ENCODE assay signal across 23 cellular contexts in genomic region chr14:98018626-98019025, GRCh38.
DNase-seq lines count a peak whose midpoint lies in the region; ATAC-seq lines count a peak whose summit lies in the region.
"Had no signal": no experiment of that assay in that cellular context is flagged by ENCODE, and none has a peak within 500 bp of the region (broad histone marks: within the 10 kb centered on the region; RNA-seq: fewer than 3 reads in every experiment).

No MANE protein-coding gene starts in this region.

- CTCF ChIA-PET in T-cell (lab: Charles Lee), result no interaction called here

- peak; percentile 18 to 79 (median 46) for DNase-seq in stimulated activated naive CD4-positive, alpha-beta T cell (lab: John Stamatoyannopoulos, UW)
- no peak for DNase-seq in stimulated activated naive CD4-positive, alpha-beta T cell treated with Interleukin-2 at 50 U/mL for 16 hours (lab: John Stamatoyannopoulos, UW)
- DNase-seq in T-cell (peak in 29 of 34 experiments; percentile 5 to 69 (median 44)), NCI-H146 treated with DMSO at 0.1 percent for 48 hours (lab: John Stamatoyannopoulos, UW; ENCODE audit: unreplicated experiment) (no peak)
- DNase-seq in activated naive CD8-positive, alpha-beta T cell treated with anti-CD3 and anti-CD28 coated beads, Interleukin-2, amount 10 ng/mL, durations not matched to agents 7 days and 5 days, result no peak
- peak; percentile 37 to 65 for DNase-seq in stimulated activated naive CD8-positive, alpha-beta T cell treated with anti-CD3 and anti-CD28 coated beads, Interleukin-15, amount 100 ng/mL, for 72 hours
- DNase-seq: activated CD8-positive, alpha-beta memory T cell treated with anti-CD3 and anti-CD28 coated beads, Interleukin-2, amount 50 U/mL, for 48 hours; anterior cingulate cortex; dermis blood vessel endothelial cell; KBM-7; left ventricle myocardium superior; NCI-H1417 treated with DMSO at 0.1 percent for 48 hours; NCI-H446 treated with DMSO at 0.1 percent for 48 hours; retina; spleen; transverse colon had no signal

- ATAC-seq in T-cell (replicated peaks in 1 of 4), result peak; percentile 80 to 99 (median 94)
- peak; percentile 93 for ATAC-seq in activated naive CD8-positive, alpha-beta T cell treated with anti-CD3 and anti-CD28 coated beads, Interleukin-2, amount 10 ng/mL, durations not matched to agents 7 days and 5 days (ENCODE audit: low read depth)
- ATAC-seq in stimulated activated naive CD8-positive, alpha-beta T cell treated with anti-CD3 and anti-CD28 coated beads, Interleukin-15, amount 100 ng/mL, for 72 hours, result peak; percentile 99
- no peak for ATAC-seq in GM18861 (IDR thresholded peaks at IDR 0.05; ENCODE audit: unreplicated experiment)
- no peak for ATAC-seq in GM19455 (IDR thresholded peaks at IDR 0.05; ENCODE audit: unreplicated experiment)
- ATAC-seq: left ventricle myocardium superior; natural killer cell treated with Interleukin-12 subunit alpha and Interleukin-12 subunit beta and Interleukin-15 and Interleukin-18, amount 100 ng/mL, for 72 hours; Right ventricle myocardium inferior had no signal

- no peaks in the 10 kb centered on the region for H3K27me3 Mint-ChIP-seq in T-cell
- H3K27me3 Mint-ChIP-seq in activated naive CD8-positive, alpha-beta T cell treated with anti-CD3 and anti-CD28 coated beads, Interleukin-2, amount 10 ng/mL, durations not matched to agents 7 days and 5 days, result no peaks in the 10 kb centered on the region
- H3K27me3 Mint-ChIP-seq in stimulated activated naive CD8-positive, alpha-beta T cell treated with anti-CD3 and anti-CD28 coated beads, Interleukin-15, amount 100 ng/mL, for 72 hours, result no peaks in the 10 kb centered on the region

- H3K27ac Mint-ChIP-seq in T-cell, result peak overlapping the region; percentile 62 to 64
- H3K27ac Mint-ChIP-seq in activated naive CD8-positive, alpha-beta T cell treated with anti-CD3 and anti-CD28 coated beads, Interleukin-2, amount 10 ng/mL, durations not matched to agents 7 days and 5 days, result peak overlapping the region; percentile 73
- peak overlapping the region; percentile 55 to 78 for H3K27ac Mint-ChIP-seq in stimulated activated naive CD8-positive, alpha-beta T cell treated with anti-CD3 and anti-CD28 coated beads, Interleukin-15, amount 100 ng/mL, for 72 hours
- H3K27ac Mint-ChIP-seq: activated T-helper 2 cell treated with anti-CD3 and anti-CD28 coated beads, Interferon-gamma antibody, Interleukin-2, Interleukin-4, amounts not matched to agents 10 μg/mL and 5 μg/mL and 100 μg/mL, durations not matched to agents 14 hours and 24 hours and 36 hours; CD14-positive monocyte; mesothelial cell of epicardium; natural killer cell treated with Interleukin-12 subunit alpha and Interleukin-12 subunit beta and Interleukin-15 and Interleukin-18, amount 100 ng/mL, for 72 hours had no signal

- peaks cover 59 to 73% (median 63%) of the 10 kb centered on the region in 3 donors for H3K4me1 Mint-ChIP-seq in T-cell
- peaks cover 57% of the 10 kb centered on the region for H3K4me1 Mint-ChIP-seq in activated naive CD8-positive, alpha-beta T cell treated with anti-CD3 and anti-CD28 coated beads, Interleukin-2, amount 10 ng/mL, durations not matched to agents 7 days and 5 days
- H3K4me1 Mint-ChIP-seq in stimulated activated naive CD8-positive, alpha-beta T cell treated with anti-CD3 and anti-CD28 coated beads, Interleukin-15, amount 100 ng/mL, for 72 hours, result peaks cover 75% of the 10 kb centered on the region
- H3K4me1 Mint-ChIP-seq: CD14-positive monocyte, mesothelial cell of epicardium had no signal

- H3K4me3 Mint-ChIP-seq in T-cell, result no peak overlapping the region
- H3K4me3 Mint-ChIP-seq in activated naive CD8-positive, alpha-beta T cell treated with anti-CD3 and anti-CD28 coated beads, Interleukin-2, amount 10 ng/mL, durations not matched to agents 7 days and 5 days, result peak overlapping the region; percentile 53
- H3K4me3 Mint-ChIP-seq in stimulated activated naive CD8-positive, alpha-beta T cell treated with anti-CD3 and anti-CD28 coated beads, Interleukin-15, amount 100 ng/mL, for 72 hours, result peak overlapping the region; percentile 2 to 29
- H3K4me3 Mint-ChIP-seq: CD14-positive monocyte; mesothelial cell of epicardium; natural killer cell treated with Interleukin-12 subunit alpha and Interleukin-12 subunit beta and Interleukin-15 and Interleukin-18, amount 100 ng/mL, for 72 hours had no signal

- POLR2A ChIA-PET in T-cell (lab: Charles Lee), result no interaction called here
- POLR2A ChIA-PET in activated naive CD8-positive, alpha-beta T cell treated with anti-CD3 and anti-CD28 coated beads, Interleukin-2, amount 10 ng/mL, durations not matched to agents 7 days and 5 days (lab: Charles Lee), result interaction anchor here (1.3 to 2.1 kb wide), 2 partner anchors 41 to 1254 kb away, joined by 3 to 9 read pairs; no protein-coding TSS in a partner anchor

- no peaks in the 10 kb centered on the region for H3K36me3 Mint-ChIP-seq in T-cell
- peaks cover 6% of the 10 kb centered on the region for H3K36me3 Mint-ChIP-seq in activated naive CD8-positive, alpha-beta T cell treated with anti-CD3 and anti-CD28 coated beads, Interleukin-2, amount 10 ng/mL, durations not matched to agents 7 days and 5 days
- H3K36me3 Mint-ChIP-seq: CD14-positive monocyte; mesothelial cell of epicardium; natural killer cell treated with Interleukin-12 subunit alpha and Interleukin-12 subunit beta and Interleukin-15 and Interleukin-18, amount 100 ng/mL, for 72 hours had no signal

- no peaks in the 10 kb centered on the region for H3K9me3 Mint-ChIP-seq in T-cell
- no peaks in the 10 kb centered on the region for H3K9me3 Mint-ChIP-seq in activated naive CD8-positive, alpha-beta T cell treated with anti-CD3 and anti-CD28 coated beads, Interleukin-2, amount 10 ng/mL, durations not matched to agents 7 days and 5 days
- no peaks in the 10 kb centered on the region for H3K9me3 Mint-ChIP-seq in stimulated activated naive CD8-positive, alpha-beta T cell treated with anti-CD3 and anti-CD28 coated beads, Interleukin-15, amount 100 ng/mL, for 72 hours
- H3K9me3 Mint-ChIP-seq: activated T-helper 2 cell treated with anti-CD3 and anti-CD28 coated beads, Interferon-gamma antibody, Interleukin-2, Interleukin-4, amounts not matched to agents 10 μg/mL and 5 μg/mL and 100 μg/mL, durations not matched to agents 14 hours and 24 hours and 36 hours; mesothelial cell of epicardium; natural killer cell treated with Interleukin-12 subunit alpha and Interleukin-12 subunit beta and Interleukin-15 and Interleukin-18, amount 100 ng/mL, for 72 hours had no signal

Comparison
In these comparisons a context has a peak if more than half of its experiments do, and no peak if none do; other contexts are left out.
1. DNase-seq: peak in stimulated activated naive CD4-positive, alpha-beta T cell (6 of 6), T-cell (29 of 34) and stimulated activated naive CD8-positive, alpha-beta T cell treated with anti-CD3 and anti-CD28 coated beads, Interleukin-15, amount 100 ng/mL, for 72 hours (2 of 2); none in stimulated activated naive CD4-positive, alpha-beta T cell treated with Interleukin-2 at 50 U/mL for 16 hours (single experiment), activated naive CD8-positive, alpha-beta T cell treated with anti-CD3 and anti-CD28 coated beads, Interleukin-2, amount 10 ng/mL, durations not matched to agents 7 days and 5 days (single experiment) and NCI-H146 treated with DMSO at 0.1 percent for 48 hours (single experiment).
2. ATAC-seq: peak in T-cell (4 of 4), activated naive CD8-positive, alpha-beta T cell treated with anti-CD3 and anti-CD28 coated beads, Interleukin-2, amount 10 ng/mL, durations not matched to agents 7 days and 5 days (single experiment) and stimulated activated naive CD8-positive, alpha-beta T cell treated with anti-CD3 and anti-CD28 coated beads, Interleukin-15, amount 100 ng/mL, for 72 hours (single experiment); none in GM18861 (single experiment) and GM19455 (single experiment).
3. H3K4me3 Mint-ChIP-seq: peak in activated naive CD8-positive, alpha-beta T cell treated with anti-CD3 and anti-CD28 coated beads, Interleukin-2, amount 10 ng/mL, durations not matched to agents 7 days and 5 days (single experiment) and stimulated activated naive CD8-positive, alpha-beta T cell treated with anti-CD3 and anti-CD28 coated beads, Interleukin-15, amount 100 ng/mL, for 72 hours (2 of 2); none in T-cell (0 of 3).
4. Peak in every context shown above with its lines, with median percentiles within 50 percentile points of each other: H3K27ac Mint-ChIP-seq.